19 cellular contexts compared by ENCODE assay signal in the genomic region with DNA sequence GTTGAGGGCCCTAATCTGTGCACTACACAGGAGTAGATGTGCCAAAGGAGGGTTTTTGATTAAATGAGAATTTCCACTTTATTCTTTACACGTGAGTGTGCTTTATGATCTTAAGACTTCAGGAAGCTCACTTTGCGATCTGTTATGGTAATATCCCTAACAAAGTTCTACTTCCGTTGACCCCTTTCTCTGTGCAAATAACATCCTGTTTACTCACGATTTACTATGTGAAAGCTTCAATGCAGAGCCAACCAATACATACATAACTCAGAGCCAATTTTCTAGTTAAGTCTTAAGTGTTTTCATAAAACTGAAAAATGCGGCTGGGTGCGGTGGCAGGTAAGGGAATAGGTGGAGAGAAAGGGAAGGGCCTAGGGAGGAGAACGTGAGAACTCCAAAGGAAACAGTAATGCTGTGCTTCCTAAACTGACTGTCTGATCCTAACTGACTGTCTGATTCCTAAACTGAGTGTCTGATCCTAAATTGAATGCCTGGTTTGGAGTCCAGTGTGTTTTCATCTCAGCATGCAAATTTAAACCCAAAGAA.
DNase-seq lines count a peak whose midpoint lies in the region; ATAC-seq and TF ChIP-seq lines count a peak whose summit lies in the region.
"Had no signal": no experiment of that assay in that cellular context is flagged by ENCODE, and none has a peak within 500 bp of the region (broad histone marks: within the 10 kb centered on the region; RNA-seq: fewer than 3 reads in every experiment).

No MANE protein-coding gene starts in this region.

- H2AFZ ChIP-seq in OCI-LY7 (ENCODE audit: low read length) (peak overlapping the region; percentile 10; the same call in 1 of the 2 replicates), Karpas-422 (ENCODE audit: low read length) (no peak overlapping the region)

- no peaks in the 10 kb centered on the region for H3K9me3 ChIP-seq in OCI-LY7 (ENCODE audit: low read length)
- no peaks in the 10 kb centered on the region for H3K9me3 ChIP-seq in naive thymus-derived CD4-positive, alpha-beta T cell (ENCODE audit: control insufficient read depth in 2 of 3, low read length in 3 of 3)
- no peaks in the 10 kb centered on the region for H3K9me3 ChIP-seq in Karpas-422 (ENCODE audit: low read length)
- H3K9me3 ChIP-seq: gastrocnemius medialis, pancreas, sigmoid colon, thyroid gland had no signal

- H4K20me1 ChIP-seq in OCI-LY7 (ENCODE audit: insufficient read depth, low read length) (no peaks in the 10 kb centered on the region), Karpas-422 (ENCODE audit: insufficient read depth, low read depth, low read length) (no peaks in the 10 kb centered on the region)

- H3K27me3 Mint-ChIP-seq in activated naive CD4-positive, alpha-beta T cell treated with anti-CD3 and anti-CD28 coated beads, Interleukin-2, amount 50 U/mL, for 24 hours: no peaks in the 10 kb centered on the region
- H3K27me3 Mint-ChIP-seq in activated naive CD8-positive, alpha-beta T cell treated with anti-CD3 and anti-CD28 coated beads, Interleukin-2, amount 50 U/mL, for 24 hours: no peaks in the 10 kb centered on the region
- peaks cover 0 to under 1% (median 0%) of the 10 kb centered on the region in 5 donors for H3K27me3 Mint-ChIP-seq in naive thymus-derived CD4-positive, alpha-beta T cell
- H3K27me3 Mint-ChIP-seq: memory B cell had no signal

- no peak overlapping the region for H3K4me2 ChIP-seq in OCI-LY7 (ENCODE audit: low read length)
- H3K4me2 ChIP-seq in Karpas-422 (ENCODE audit: low read depth, low read length, poor library complexity, severe bottlenecking): no peak overlapping the region

- H3K9me2 ChIP-seq in OCI-LY7 (ENCODE audit: insufficient read depth, low read length): no peaks in the 10 kb centered on the region
- no peaks in the 10 kb centered on the region for H3K9me2 ChIP-seq in Karpas-422 (replicated peaks; ENCODE audit: insufficient read depth, low read length)

- peaks cover 3% of the 10 kb centered on the region for H3K36me3 Mint-ChIP-seq in activated naive CD4-positive, alpha-beta T cell treated with anti-CD3 and anti-CD28 coated beads, Interleukin-2, amount 50 U/mL, for 24 hours
- no peaks in the 10 kb centered on the region for H3K36me3 Mint-ChIP-seq in activated naive CD8-positive, alpha-beta T cell treated with anti-CD3 and anti-CD28 coated beads, Interleukin-2, amount 50 U/mL, for 24 hours (ENCODE audit: low read depth)
- H3K36me3 Mint-ChIP-seq in naive thymus-derived CD4-positive, alpha-beta T cell: peaks cover 0 to 13% (median 2%) of the 10 kb centered on the region in 5 donors
- H3K36me3 Mint-ChIP-seq: memory B cell, naive B cell had no signal

- DNase-seq in activated naive CD4-positive, alpha-beta T cell (lab: John Stamatoyannopoulos, UW): no peak
- DNase-seq in OCI-LY7 (ENCODE audit: low spot score) (no peak), Karpas-422 (no peak)
- no peak for DNase-seq in activated naive CD8-positive, alpha-beta T cell treated with anti-CD3 and anti-CD28 coated beads, Interleukin-2, amount 50 U/mL, for 24 hours
- peak in 7 of 9 donors; percentile 27 to 66 (median 44) for DNase-seq in naive thymus-derived CD4-positive, alpha-beta T cell
- DNase-seq: amygdala, DMS79, dorsolateral prefrontal cortex, gastrocnemius medialis, naive B cell, NCI-H2107, NCI-H524, pancreas, sigmoid colon, thyroid gland had no signal

- H3K27ac ChIP-seq in OCI-LY7 (ENCODE audit: low read depth, low read length, poor library complexity, severe bottlenecking) (no peak overlapping the region), Karpas-422 (ENCODE audit: low read length) (no peak overlapping the region)
- peak overlapping the region; percentile 61 for H3K27ac ChIP-seq in naive thymus-derived CD4-positive, alpha-beta T cell (ENCODE audit: low read depth, low read length)
- H3K27ac ChIP-seq: cardiac muscle cell, pancreas, thyroid gland had no signal

- intact Hi-C loops in OCI-LY7 (cut with micrococcal nuclease; ENCODE audit: unreplicated experiment): no loop called here
- intact Hi-C loops in naive thymus-derived CD4-positive, alpha-beta T cell (cut with micrococcal nuclease): loop anchor here (2.0 to 5.0 kb wide), 3 partner anchors 17 to 40 kb away; no protein-coding TSS in a partner anchor

- H3K27me3 ChIP-seq in naive thymus-derived CD4-positive, alpha-beta T cell (ENCODE audit: control insufficient read depth in 2 of 2, insufficient read depth in 2 of 2, low read length in 2 of 2): no peaks in the 10 kb centered on the region
- H3K27me3 ChIP-seq in Karpas-422 (ENCODE audit: low read length): no peaks in the 10 kb centered on the region
- H3K27me3 ChIP-seq: cardiac muscle cell, dorsolateral prefrontal cortex, gastrocnemius medialis, pancreas, sigmoid colon, thyroid gland had no signal

- no peaks in the 10 kb centered on the region for H3K79me2 ChIP-seq in OCI-LY7 (ENCODE audit: insufficient read depth, low read depth, low read length)
- H3K79me2 ChIP-seq in Karpas-422 (ENCODE audit: low read length): no peaks in the 10 kb centered on the region

- H3K4me3 Mint-ChIP-seq in activated naive CD4-positive, alpha-beta T cell treated with anti-CD3 and anti-CD28 coated beads, Interleukin-2, amount 50 U/mL, for 24 hours: peak overlapping the region; percentile 64
- H3K4me3 Mint-ChIP-seq in activated naive CD8-positive, alpha-beta T cell treated with anti-CD3 and anti-CD28 coated beads, Interleukin-2, amount 50 U/mL, for 24 hours: peak overlapping the region; percentile 42
- peak overlapping the region; percentile 65 to 91 (median 84) for H3K4me3 Mint-ChIP-seq in naive thymus-derived CD4-positive, alpha-beta T cell
- H3K4me3 Mint-ChIP-seq: memory B cell, naive B cell had no signal

- peaks cover 88% of the 10 kb centered on the region for H3K4me1 Mint-ChIP-seq in activated naive CD4-positive, alpha-beta T cell treated with anti-CD3 and anti-CD28 coated beads, Interleukin-2, amount 50 U/mL, for 24 hours
- peaks cover 52% of the 10 kb centered on the region for H3K4me1 Mint-ChIP-seq in activated naive CD8-positive, alpha-beta T cell treated with anti-CD3 and anti-CD28 coated beads, Interleukin-2, amount 50 U/mL, for 24 hours
- peaks cover 33 to 90% (median 82%) of the 10 kb centered on the region in 7 donors for H3K4me1 Mint-ChIP-seq in naive thymus-derived CD4-positive, alpha-beta T cell
- H3K4me1 Mint-ChIP-seq: memory B cell, naive B cell had no signal

- POLR2A ChIA-PET in OCI-LY7 (lab: Charles Lee): interaction anchor here (0.6 to 1.4 kb wide), 4 partner anchors 9 to 1103 kb away, joined by 3 read pairs; no protein-coding TSS in a partner anchor
- POLR2A ChIA-PET in naive thymus-derived CD4-positive, alpha-beta T cell (lab: Charles Lee): interaction anchor here (0.7 to 1.8 kb wide), 21 partner anchors 8 to 228 kb away, joined by 3 to 9 read pairs (median 3); partner anchors contain the start of gene PLCL1

- H3K4me3 ChIP-seq in OCI-LY7 (ENCODE audit: low read depth, low read length, poor library complexity, severe bottlenecking) (no peak overlapping the region), Karpas-422 (ENCODE audit: low read length) (no peak overlapping the region)
- H3K4me3 ChIP-seq in naive thymus-derived CD4-positive, alpha-beta T cell (ENCODE audit: low read length): peak overlapping the region; percentile 51
- H3K4me3 ChIP-seq: cardiac muscle cell, dorsolateral prefrontal cortex, gastrocnemius medialis, pancreas, sigmoid colon, thyroid gland had no signal

- ATAC-seq in activated naive CD8-positive, alpha-beta T cell treated with anti-CD3 and anti-CD28 coated beads, Interleukin-2, amount 50 U/mL, for 24 hours: no peak
- ATAC-seq in naive thymus-derived CD4-positive, alpha-beta T cell: peak; percentile 65
- no peak for ATAC-seq in GM18519 (IDR thresholded peaks at IDR 0.05; ENCODE audit: low FRiP score, unreplicated experiment)
- ATAC-seq: gastrocnemius medialis, pancreas had no signal

- H3K4me1 ChIP-seq in OCI-LY7 (ENCODE audit: insufficient read depth, low read length, poor library complexity, severe bottlenecking) (no peaks in the 10 kb centered on the region), Karpas-422 (ENCODE audit: low read length) (no peaks in the 10 kb centered on the region)
- H3K4me1 ChIP-seq in naive thymus-derived CD4-positive, alpha-beta T cell (ENCODE audit: control insufficient read depth in 2 of 2, insufficient read depth in 2 of 2, low read length in 2 of 2): peaks cover 0 to 54% of the 10 kb centered on the region in 2 donors
- H3K4me1 ChIP-seq: thyroid gland had no signal

- peak overlapping the region; percentile 90 for H3K27ac Mint-ChIP-seq in activated naive CD4-positive, alpha-beta T cell treated with anti-CD3 and anti-CD28 coated beads, Interleukin-2, amount 50 U/mL, for 24 hours
- H3K27ac Mint-ChIP-seq in activated naive CD8-positive, alpha-beta T cell treated with anti-CD3 and anti-CD28 coated beads, Interleukin-2, amount 50 U/mL, for 24 hours: peak overlapping the region; percentile 5
- peak overlapping the region; percentile 91 to 97 (median 96) for H3K27ac Mint-ChIP-seq in naive thymus-derived CD4-positive, alpha-beta T cell
- H3K27ac Mint-ChIP-seq: memory B cell, naive B cell had no signal

- H3K9ac ChIP-seq in Karpas-422 (ENCODE audit: low read length): no peak overlapping the region

- CTCF ChIA-PET in OCI-LY7 (lab: Charles Lee; ENCODE audit: unreplicated experiment): no interaction called here
- CTCF ChIA-PET in naive thymus-derived CD4-positive, alpha-beta T cell (lab: Charles Lee): interaction anchor here (0.6 to 1.1 kb wide), 5 partner anchors 9 to 421 kb away, joined by 3 to 4 read pairs (median 3); no protein-coding TSS in a partner anchor

- BruUV-seq in OCI-LY7 (replicated peaks; lab: Mats Ljungman, UMichigan): no TSS peak

- no peak for TF ChIP-seq CTCF in OCI-LY7 (conservative IDR thresholded peaks at IDR 0.05; ENCODE audit: low read length)

- H3K9me3 Mint-ChIP-seq in activated naive CD4-positive, alpha-beta T cell treated with anti-CD3 and anti-CD28 coated beads, Interleukin-2, amount 50 U/mL, for 24 hours: no peaks in the 10 kb centered on the region
- H3K9me3 Mint-ChIP-seq in activated naive CD8-positive, alpha-beta T cell treated with anti-CD3 and anti-CD28 coated beads, Interleukin-2, amount 50 U/mL, for 24 hours: no peaks in the 10 kb centered on the region
- H3K9me3 Mint-ChIP-seq in naive thymus-derived CD4-positive, alpha-beta T cell: no peaks in the 10 kb centered on the region
- H3K9me3 Mint-ChIP-seq: memory B cell had no signal

- H3K36me3 ChIP-seq in OCI-LY7 (ENCODE audit: insufficient read depth, low read length) (no peaks in the 10 kb centered on the region), Karpas-422 (ENCODE audit: insufficient read depth, low read length) (no peaks in the 10 kb centered on the region)
- H3K36me3 ChIP-seq in naive thymus-derived CD4-positive, alpha-beta T cell (ENCODE audit: control insufficient read depth in 2 of 3, insufficient read depth in 3 of 3, low read length in 3 of 3): no peaks in the 10 kb centered on the region
- H3K36me3 ChIP-seq: cardiac muscle cell, gastrocnemius medialis, pancreas, sigmoid colon, thyroid gland had no signal

Comparison
In these comparisons a context has a peak if more than half of its experiments do, and no peak if none do; other contexts are left out.
1. H3K27ac Mint-ChIP-seq: peak in every context shown above with its lines; median percentile 96 in naive thymus-derived CD4-positive, alpha-beta T cell; 90 in activated naive CD4-positive, alpha-beta T cell treated with anti-CD3 and anti-CD28 coated beads, Interleukin-2, amount 50 U/mL, for 24 hours; 5 in activated naive CD8-positive, alpha-beta T cell treated with anti-CD3 and anti-CD28 coated beads, Interleukin-2, amount 50 U/mL, for 24 hours.
2. DNase-seq: peak in naive thymus-derived CD4-positive, alpha-beta T cell (7 of 9); none in activated naive CD4-positive, alpha-beta T cell (0 of 4), OCI-LY7 (single experiment), activated naive CD8-positive, alpha-beta T cell treated with anti-CD3 and anti-CD28 coated beads, Interleukin-2, amount 50 U/mL, for 24 hours (single experiment) and Karpas-422 (single experiment).
3. Peak in every context shown above with its lines, with median percentiles within 50 percentile points of each other: H3K4me3 Mint-ChIP-seq.